In genomic region chr4:155025762-155026457, GRCh38 we compare ENCODE assay signal across 8 cellular contexts.
DNase-seq lines count a peak whose midpoint lies in the region; ATAC-seq and TF ChIP-seq lines count a peak whose summit lies in the region.

No MANE protein-coding gene starts in this region.

- no peaks in the 10 kb centered on the region for H3K4me1 ChIP-seq in right atrium auricular region
- peaks cover 7% of the 10 kb centered on the region; the same call in 1 of the 2 replicates for H3K4me1 ChIP-seq in PC-3 (ENCODE audit: insufficient read depth, low read length)
- no peaks in the 10 kb centered on the region for H3K4me1 ChIP-seq in uterus

- POLR2A ChIA-PET in PC-3 (lab: Charles Lee; ENCODE audit: unreplicated experiment): no interaction called here

- H2AFZ ChIP-seq in PC-3 (ENCODE audit: low read length): 0 out of 2 replicates have a peak overlapping the region, but pooled peaks have one; percentile 43

- H3K4me3 ChIP-seq in right atrium auricular region (no peak overlapping the region), PC-3 (ENCODE audit: low read length) (no peak overlapping the region), uterus (no peak overlapping the region)

- H3K9me3 ChIP-seq in right atrium auricular region (no peaks in the 10 kb centered on the region), PC-3 (ENCODE audit: low read length) (no peaks in the 10 kb centered on the region), uterus (no peaks in the 10 kb centered on the region)

- no peak overlapping the region for H3K27ac Mint-ChIP-seq in stimulated activated naive CD8-positive, alpha-beta T cell treated with anti-CD3 and anti-CD28 coated beads, Interleukin-15, amount 100 ng/mL, for 72 hours
- H3K27ac Mint-ChIP-seq in effector memory CD8-positive, alpha-beta T cell: no peak overlapping the region

- peak in 1 of 2 donors; percentile 59 for TF ChIP-seq CTCF in right atrium auricular region (IDR thresholded peaks at IDR 0.05)
- peak; percentile 84 for TF ChIP-seq CTCF in PC-3 (conservative IDR thresholded peaks at IDR 0.05; ENCODE audit: low read depth, low read length)
- TF ChIP-seq CTCF in uterus (IDR thresholded peaks at IDR 0.05): no peak

- no peaks in the 10 kb centered on the region for H3K79me2 ChIP-seq in PC-3 (ENCODE audit: low read length)

- no peak overlapping the region for H3K4me3 Mint-ChIP-seq in stimulated activated naive CD8-positive, alpha-beta T cell treated with anti-CD3 and anti-CD28 coated beads, Interleukin-15, amount 100 ng/mL, for 72 hours
- no peak overlapping the region for H3K4me3 Mint-ChIP-seq in effector memory CD8-positive, alpha-beta T cell

- CTCF ChIA-PET in PC-3 (lab: Charles Lee): interaction anchor here (0.6 to 0.7 kb wide), 2 partner anchors 27 to 308 kb away, joined by 3 read pairs; no protein-coding TSS in a partner anchor

- H3F3A ChIP-seq in PC-3 (ENCODE audit: low read length, unreplicated experiment): no peaks in the 10 kb centered on the region

- H3K27ac ChIP-seq in right atrium auricular region (no peak overlapping the region), PC-3 (ENCODE audit: low read length) (peak overlapping the region; percentile 18; the same call in 1 of the 2 replicates), uterus (no peak overlapping the region)

- intact Hi-C loops in Right ventricle myocardium superior (cut with DNase I): no loop called here
- intact Hi-C loops in PC-3 (cut with micrococcal nuclease): loop anchor here (1.0 to 10.0 kb wide), 6 partner anchors 56 to 345 kb away; no protein-coding TSS in a partner anchor
- intact Hi-C loops in left ventricle myocardium superior (cut with micrococcal nuclease): no loop called here
- intact Hi-C loops in uterus (cut with DNase I; ENCODE audit: low total_unique reads): no loop called here

- no peak for TF ChIP-seq POLR2A in uterus (IDR thresholded peaks at IDR 0.05)

- BruUV-seq in PC-3 (replicated peaks; lab: Mats Ljungman, UMichigan): no TSS peak

- peak overlapping the region; percentile 29; the same call in 1 of the 2 replicates for H3K9ac ChIP-seq in PC-3 (ENCODE audit: low read length)

- peaks cover 10% of the 10 kb centered on the region for H3K27me3 Mint-ChIP-seq in stimulated activated naive CD8-positive, alpha-beta T cell treated with anti-CD3 and anti-CD28 coated beads, Interleukin-15, amount 100 ng/mL, for 72 hours
- no peaks in the 10 kb centered on the region for H3K27me3 Mint-ChIP-seq in effector memory CD8-positive, alpha-beta T cell

- peak overlapping the region; percentile 43; the same call in 1 of the 2 replicates for H3K4me2 ChIP-seq in PC-3 (ENCODE audit: low read length)

- no peaks in the 10 kb centered on the region for H3K36me3 Mint-ChIP-seq in effector memory CD8-positive, alpha-beta T cell (ENCODE audit: insufficient read depth)

- DNase-seq in Right ventricle myocardium superior (peak; percentile 51), right atrium auricular region (ENCODE audit: low spot score) (no peak), PC-3 (peak; percentile 79), left ventricle myocardium superior (peak; percentile 44), uterus (no peak)
- DNase-seq in stimulated activated naive CD8-positive, alpha-beta T cell treated with anti-CD3 and anti-CD28 coated beads, Interleukin-15, amount 100 ng/mL, for 72 hours: peak; percentile 2 to 19
- DNase-seq in effector memory CD8-positive, alpha-beta T cell: no peak

- no peaks in the 10 kb centered on the region for H3K9me3 Mint-ChIP-seq in stimulated activated naive CD8-positive, alpha-beta T cell treated with anti-CD3 and anti-CD28 coated beads, Interleukin-15, amount 100 ng/mL, for 72 hours
- H3K9me3 Mint-ChIP-seq in effector memory CD8-positive, alpha-beta T cell: peaks cover 4 to 8% of the 10 kb centered on the region in 2 donors

- H3K36me3 ChIP-seq in right atrium auricular region: no peaks in the 10 kb centered on the region
- H3K36me3 ChIP-seq in PC-3 (ENCODE audit: low read depth, low read length): no peaks in the 10 kb centered on the region
- no peaks in the 10 kb centered on the region for H3K36me3 ChIP-seq in uterus

- no peaks in the 10 kb centered on the region for H3K27me3 ChIP-seq in right atrium auricular region
- no peaks in the 10 kb centered on the region for H3K27me3 ChIP-seq in PC-3 (ENCODE audit: low read length)
- H3K27me3 ChIP-seq in uterus: no peaks in the 10 kb centered on the region

- no peaks in the 10 kb centered on the region for H3K9me2 ChIP-seq in PC-3 (replicated peaks; ENCODE audit: low read length)

- no peaks in the 10 kb centered on the region for H3K4me1 Mint-ChIP-seq in stimulated activated naive CD8-positive, alpha-beta T cell treated with anti-CD3 and anti-CD28 coated beads, Interleukin-15, amount 100 ng/mL, for 72 hours
- no peaks in the 10 kb centered on the region for H3K4me1 Mint-ChIP-seq in effector memory CD8-positive, alpha-beta T cell (ENCODE audit: low read depth in 2 of 2)

- H4K20me1 ChIP-seq in PC-3 (ENCODE audit: low read length): no peaks in the 10 kb centered on the region

- ATAC-seq in Right ventricle myocardium superior (ENCODE audit: poor library complexity) (no peak), HG02852 (IDR thresholded peaks at IDR 0.05; ENCODE audit: unreplicated experiment) (peak; percentile 83), PC-3 (peak; percentile 94), left ventricle myocardium superior (no peak)
- no peak for ATAC-seq in stimulated activated naive CD8-positive, alpha-beta T cell treated with anti-CD3 and anti-CD28 coated beads, Interleukin-15, amount 100 ng/mL, for 72 hours
- ATAC-seq in effector memory CD8-positive, alpha-beta T cell (replicated peaks): no peak

Comparison
In these comparisons a context has a peak if more than half of its experiments do, and no peak if none do; other contexts are left out.
1. DNase-seq: peak in Right ventricle myocardium superior (single experiment), PC-3 (single experiment), left ventricle myocardium superior (single experiment) and stimulated activated naive CD8-positive, alpha-beta T cell treated with anti-CD3 and anti-CD28 coated beads, Interleukin-15, amount 100 ng/mL, for 72 hours (2 of 2); none in right atrium auricular region (single experiment), uterus (0 of 2) and effector memory CD8-positive, alpha-beta T cell (0 of 3).
2. ATAC-seq: peak in HG02852 (single experiment) and PC-3 (single experiment); none in Right ventricle myocardium superior (single experiment), left ventricle myocardium superior (single experiment), stimulated activated naive CD8-positive, alpha-beta T cell treated with anti-CD3 and anti-CD28 coated beads, Interleukin-15, amount 100 ng/mL, for 72 hours (single experiment) and effector memory CD8-positive, alpha-beta T cell (single experiment).